1 cellular context compared by ENCODE assay signal in genomic region chr11:61035086-61035835, GRCh38.
TF ChIP-seq lines count a peak whose summit lies in the region.

No MANE protein-coding gene starts in this region.

TF ChIP-seq in GM23338, 12 proteins besides CTCF, POLR2A, EP300 and RAD21:
- TF ChIP-seq NANOG (IDR thresholded peaks at IDR 0.05; ENCODE audit: borderline replicate concordance) (no peak), ZNF331 (CRISPR knock-in tag; IDR thresholded peaks at IDR 0.05; ENCODE audit: low read depth) (no peak), ZNF114 (CRISPR knock-in tag; IDR thresholded peaks at IDR 0.05) (no peak), ZNF462 (CRISPR knock-in tag; IDR thresholded peaks at IDR 0.05) (no peak), EZH2 (IDR thresholded peaks at IDR 0.05; ENCODE audit: low read depth, unreplicated experiment) (no peak), STAT1 (IDR thresholded peaks at IDR 0.05; ENCODE audit: unreplicated experiment) (no peak), EZH2phosphoT487 (IDR thresholded peaks at IDR 0.05; ENCODE audit: unreplicated experiment) (no peak), POLR2AphosphoS5 (IDR thresholded peaks at IDR 0.05; ENCODE audit: low read depth) (no peak), JUNB (IDR thresholded peaks at IDR 0.05; ENCODE audit: unreplicated experiment) (no peak), CREB1 (CRISPR knock-in tag; IDR thresholded peaks at IDR 0.05; ENCODE audit: low read depth) (no peak)
- TF ChIP-seq, protein P1, sequence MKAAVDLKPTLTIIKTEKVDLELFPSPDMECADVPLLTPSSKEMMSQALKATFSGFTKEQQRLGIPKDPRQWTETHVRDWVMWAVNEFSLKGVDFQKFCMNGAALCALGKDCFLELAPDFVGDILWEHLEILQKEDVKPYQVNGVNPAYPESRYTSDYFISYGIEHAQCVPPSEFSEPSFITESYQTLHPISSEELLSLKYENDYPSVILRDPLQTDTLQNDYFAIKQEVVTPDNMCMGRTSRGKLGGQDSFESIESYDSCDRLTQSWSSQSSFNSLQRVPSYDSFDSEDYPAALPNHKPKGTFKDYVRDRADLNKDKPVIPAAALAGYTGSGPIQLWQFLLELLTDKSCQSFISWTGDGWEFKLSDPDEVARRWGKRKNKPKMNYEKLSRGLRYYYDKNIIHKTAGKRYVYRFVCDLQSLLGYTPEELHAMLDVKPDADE (IDR thresholded peaks at IDR 0.05), result no peak
- TF ChIP-seq, protein P2, sequence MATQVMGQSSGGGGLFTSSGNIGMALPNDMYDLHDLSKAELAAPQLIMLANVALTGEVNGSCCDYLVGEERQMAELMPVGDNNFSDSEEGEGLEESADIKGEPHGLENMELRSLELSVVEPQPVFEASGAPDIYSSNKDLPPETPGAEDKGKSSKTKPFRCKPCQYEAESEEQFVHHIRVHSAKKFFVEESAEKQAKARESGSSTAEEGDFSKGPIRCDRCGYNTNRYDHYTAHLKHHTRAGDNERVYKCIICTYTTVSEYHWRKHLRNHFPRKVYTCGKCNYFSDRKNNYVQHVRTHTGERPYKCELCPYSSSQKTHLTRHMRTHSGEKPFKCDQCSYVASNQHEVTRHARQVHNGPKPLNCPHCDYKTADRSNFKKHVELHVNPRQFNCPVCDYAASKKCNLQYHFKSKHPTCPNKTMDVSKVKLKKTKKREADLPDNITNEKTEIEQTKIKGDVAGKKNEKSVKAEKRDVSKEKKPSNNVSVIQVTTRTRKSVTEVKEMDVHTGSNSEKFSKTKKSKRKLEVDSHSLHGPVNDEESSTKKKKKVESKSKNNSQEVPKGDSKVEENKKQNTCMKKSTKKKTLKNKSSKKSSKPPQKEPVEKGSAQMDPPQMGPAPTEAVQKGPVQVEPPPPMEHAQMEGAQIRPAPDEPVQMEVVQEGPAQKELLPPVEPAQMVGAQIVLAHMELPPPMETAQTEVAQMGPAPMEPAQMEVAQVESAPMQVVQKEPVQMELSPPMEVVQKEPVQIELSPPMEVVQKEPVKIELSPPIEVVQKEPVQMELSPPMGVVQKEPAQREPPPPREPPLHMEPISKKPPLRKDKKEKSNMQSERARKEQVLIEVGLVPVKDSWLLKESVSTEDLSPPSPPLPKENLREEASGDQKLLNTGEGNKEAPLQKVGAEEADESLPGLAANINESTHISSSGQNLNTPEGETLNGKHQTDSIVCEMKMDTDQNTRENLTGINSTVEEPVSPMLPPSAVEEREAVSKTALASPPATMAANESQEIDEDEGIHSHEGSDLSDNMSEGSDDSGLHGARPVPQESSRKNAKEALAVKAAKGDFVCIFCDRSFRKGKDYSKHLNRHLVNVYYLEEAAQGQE (IDR thresholded peaks at IDR 0.05; ENCODE audit: unreplicated experiment), result no peak
